In the genomic region with DNA sequence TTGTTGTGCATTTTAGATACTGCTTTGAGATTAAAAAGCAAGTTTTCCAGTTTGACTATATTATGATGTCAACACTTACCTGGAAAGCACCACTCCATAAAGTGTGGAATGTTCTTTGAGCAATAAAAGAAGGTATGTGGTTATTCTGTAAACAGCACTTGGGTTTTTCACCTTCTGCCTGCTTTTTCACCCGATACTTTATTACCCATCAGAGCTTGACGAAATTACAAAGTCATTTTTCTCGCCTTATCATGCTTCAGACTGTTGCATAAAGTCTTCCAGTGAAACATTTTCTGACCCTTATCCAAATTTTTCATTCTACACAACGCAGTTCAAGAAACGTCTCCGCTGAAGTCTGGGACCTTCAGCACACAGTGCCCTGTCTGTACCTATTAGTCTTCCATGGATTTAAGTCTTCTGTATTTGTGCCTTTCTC, we compare ENCODE assay signal across 11 cellular contexts. TPM values are rescaled to one million over a fixed set of nuclear protein-coding genes. Genes with fewer than 3 reads are reported as not detected.
DNase-seq lines count a peak whose midpoint lies in the region; ATAC-seq, FAIRE-seq and TF ChIP-seq lines count a peak whose summit lies in the region.
"Had no signal": no experiment of that assay in that cellular context is flagged by ENCODE, and none has a peak within 500 bp of the region (broad histone marks: within the 10 kb centered on the region; RNA-seq: fewer than 3 reads in every experiment).

No MANE protein-coding gene starts in this region.

- peaks cover 40% of the 10 kb centered on the region for H4K20me1 ChIP-seq in HepG2 (ENCODE audit: insufficient read depth, low read length)

- H3K27ac Mint-ChIP-seq in activated T-cell treated with anti-CD3 and anti-CD28 coated beads, Interleukin-2, amount 50 U/mL, for 24 hours = peak overlapping the region; percentile 16
- H3K27ac Mint-ChIP-seq in activated T-helper 2 cell treated with anti-CD3 and anti-CD28 coated beads, Interferon-gamma antibody, Interleukin-2, Interleukin-4, amounts not matched to agents 10 μg/mL and 5 μg/mL and 100 μg/mL, durations not matched to agents 14 hours and 24 hours and 36 hours = peak overlapping the region; percentile 78

- H3K4me3 Mint-ChIP-seq in activated T-cell treated with anti-CD3 and anti-CD28 coated beads, Interleukin-2, amount 50 U/mL, for 24 hours = no peak overlapping the region
- peak overlapping the region; percentile 11 for H3K4me3 Mint-ChIP-seq in activated T-helper 2 cell treated with anti-CD3 and anti-CD28 coated beads, Interferon-gamma antibody, Interleukin-2, Interleukin-4, amounts not matched to agents 10 μg/mL and 5 μg/mL and 100 μg/mL, durations not matched to agents 14 hours and 24 hours and 36 hours (ENCODE audit: low read depth)
- H3K4me3 Mint-ChIP-seq: H9 had no signal

- peaks cover 75% of the 10 kb centered on the region for H3K4me1 Mint-ChIP-seq in activated T-cell treated with anti-CD3 and anti-CD28 coated beads, Interleukin-2, amount 50 U/mL, for 24 hours (ENCODE audit: low read depth)
- peaks cover 67% of the 10 kb centered on the region for H3K4me1 Mint-ChIP-seq in activated T-helper 2 cell treated with anti-CD3 and anti-CD28 coated beads, Interferon-gamma antibody, Interleukin-2, Interleukin-4, amounts not matched to agents 10 μg/mL and 5 μg/mL and 100 μg/mL, durations not matched to agents 14 hours and 24 hours and 36 hours (ENCODE audit: low read depth)

- H3K27ac ChIP-seq in HepG2 (ENCODE audit: extremely low read length, insufficient read depth, low read length) (no peak overlapping the region), thoracic aorta (peak overlapping the region; percentile 52 to 68)

- DNase-seq in activated T-cell treated with anti-CD3 and anti-CD28 coated beads, Interleukin-2, amount 50 U/mL, for 24 hours = no peak
- no peak for DNase-seq in activated T-cell treated with anti-CD3 and anti-CD28 coated beads, Interleukin-2, amount 50 U/mL, for 48 hours
- DNase-seq in activated T-helper 2 cell treated with anti-CD3 and anti-CD28 coated beads, Interferon-gamma antibody, Interleukin-2, Interleukin-4, amounts not matched to agents 10 μg/mL and 5 μg/mL and 100 μg/mL, durations not matched to agents 14 hours and 24 hours and 36 hours (ENCODE audit: low spot score) = no peak
- no peak for DNase-seq in HepG2 (ENCODE audit: low spot score)
- no peak for DNase-seq in thoracic aorta (ENCODE audit: low spot score)
- DNase-seq in head of caudate nucleus = no peak
- no peak for DNase-seq in SKM-1 (lab: John Stamatoyannopoulos, UW; ENCODE audit: unreplicated experiment)
- DNase-seq: activated CD4-positive, alpha-beta T cell treated with anti-CD3 and anti-CD28 coated beads for 1 hour; H9 had no signal

- no TSS peak for BruUV-seq in HepG2 (replicated peaks; lab: Mats Ljungman, UMichigan)

- POLR2A ChIA-PET in HepG2 (lab: Yijun Ruan, JAX) = interaction anchor here (1.3 kb wide), 1 partner anchor 24 kb away, joined by 7 read pairs; no protein-coding TSS in a partner anchor

- H3K27me3 ChIP-seq in HepG2 (ENCODE audit: control insufficient read depth in 1 of 2, insufficient read depth in 2 of 2, low read length in 2 of 2) (no peaks in the 10 kb centered on the region), thoracic aorta (replicated peaks; ENCODE audit: insufficient read depth) (no peaks in the 10 kb centered on the region)

- H3K9me3 Mint-ChIP-seq in activated T-cell treated with anti-CD3 and anti-CD28 coated beads, Interleukin-2, amount 50 U/mL, for 24 hours = no peaks in the 10 kb centered on the region
- H3K9me3 Mint-ChIP-seq in activated T-helper 2 cell treated with anti-CD3 and anti-CD28 coated beads, Interferon-gamma antibody, Interleukin-2, Interleukin-4, amounts not matched to agents 10 μg/mL and 5 μg/mL and 100 μg/mL, durations not matched to agents 14 hours and 24 hours and 36 hours = no peaks in the 10 kb centered on the region
- H3K9me3 Mint-ChIP-seq: H9 had no signal

- in situ Hi-C loops in HepG2 (cut with HindIII; ENCODE audit: extremely low pct_ligation_motif_present, low pct_unique_long_range_greater_than_20kb) = no loop called here

- no peak for FAIRE-seq in HepG2 (lab: Jason Lieb, UNC)
- FAIRE-seq: urothelium cell line had no signal

- H3K4me3 ChIP-seq in HepG2 (replicated peaks in 1 of 3; ENCODE audit: insufficient read depth in 1 of 3, low read depth in 2 of 3, low read length in 3 of 3) (no peak overlapping the region; a peak in 1 of 6 replicates), thoracic aorta (peak overlapping the region; percentile 46)

- H2AFZ ChIP-seq in HepG2 (ENCODE audit: low read length) = no peak overlapping the region

- ATAC-seq in HepG2 (peak; percentile 14; the same call in 2 of the 3 replicates), thoracic aorta (ENCODE audit: insufficient number of reproducible peaks, low FRiP score, low read depth) (no peak), HG03442 (IDR thresholded peaks at IDR 0.05; ENCODE audit: unreplicated experiment) (no peak)

- TF ChIP-seq RAD21 in HepG2 (CRISPR knock-in tag; IDR thresholded peaks at IDR 0.05) = no peak

- CTCF ChIA-PET in HepG2 (lab: Yijun Ruan, JAX; ENCODE audit: low intra/inter-chr PET ratio, low total read pairs) = no interaction called here

- H3K36me3 Mint-ChIP-seq in activated T-cell treated with anti-CD3 and anti-CD28 coated beads, Interleukin-2, amount 50 U/mL, for 24 hours (ENCODE audit: low read depth) = peaks cover 77% of the 10 kb centered on the region
- peaks cover 74% of the 10 kb centered on the region for H3K36me3 Mint-ChIP-seq in activated T-helper 2 cell treated with anti-CD3 and anti-CD28 coated beads, Interferon-gamma antibody, Interleukin-2, Interleukin-4, amounts not matched to agents 10 μg/mL and 5 μg/mL and 100 μg/mL, durations not matched to agents 14 hours and 24 hours and 36 hours (ENCODE audit: low read depth)

- no peak for TF ChIP-seq POLR2A in HepG2 (IDR thresholded peaks at IDR 0.05; ENCODE audit: insufficient read depth in 1 of 2, low read depth in 2 of 2, low read length in 2 of 2)

- H3K9me3 ChIP-seq in HepG2 (ENCODE audit: low read length) (no peaks in the 10 kb centered on the region), thoracic aorta (no peaks in the 10 kb centered on the region)

- peak overlapping the region; percentile 65 for H3K4me2 ChIP-seq in HepG2 (ENCODE audit: low read depth, low read length)

- H3K36me3 ChIP-seq in HepG2 (replicated peaks in 1 of 2; ENCODE audit: control insufficient read depth in 1 of 2, insufficient read depth in 2 of 2, low read length in 2 of 2) = peaks cover 5% of the 10 kb centered on the region in 2 experiments; a peak in 2 of 5 replicates
- no peaks in the 10 kb centered on the region for H3K36me3 ChIP-seq in thoracic aorta

- H3K9ac ChIP-seq in HepG2 (ENCODE audit: insufficient read depth, low read depth, low read length) = no peak overlapping the region

- no peaks in the 10 kb centered on the region for H3K27me3 Mint-ChIP-seq in activated T-cell treated with anti-CD3 and anti-CD28 coated beads, Interleukin-2, amount 50 U/mL, for 24 hours
- H3K27me3 Mint-ChIP-seq in activated T-helper 2 cell treated with anti-CD3 and anti-CD28 coated beads, Interferon-gamma antibody, Interleukin-2, Interleukin-4, amounts not matched to agents 10 μg/mL and 5 μg/mL and 100 μg/mL, durations not matched to agents 14 hours and 24 hours and 36 hours (ENCODE audit: low read depth) = no peaks in the 10 kb centered on the region

- H3K79me2 ChIP-seq in HepG2 (ENCODE audit: insufficient read depth, low read length) = peaks cover 40% of the 10 kb centered on the region

- TF ChIP-seq CTCF in HepG2 (CRISPR knock-in tag; IDR thresholded peaks at IDR 0.05) (no peak), thoracic aorta (IDR thresholded peaks at IDR 0.05) (no peak)

- WGBS in HepG2 (ENCODE audit: low lambda C conversion rate) = 82% methylated on average over 6 of the region's 6 CpGs

- H3K4me1 ChIP-seq in HepG2 (ENCODE audit: insufficient read depth, low read length) = peaks cover 50% of the 10 kb centered on the region
- H3K4me1 ChIP-seq in thoracic aorta (ENCODE audit: control insufficient read depth in 1 of 2, low read depth in 2 of 2) = peaks cover 37 to 43% of the 10 kb centered on the region in 2 donors

- intact Hi-C loops in activated T-helper 2 cell treated with anti-CD3 and anti-CD28 coated beads, Interferon-gamma antibody, Interleukin-2, Interleukin-4, amounts not matched to agents 10 μg/mL and 5 μg/mL and 100 μg/mL, durations not matched to agents 14 hours and 24 hours and 36 hours (cut with micrococcal nuclease) = loop anchor here (5.0 kb wide), 1 partner anchor 34 kb away; no protein-coding TSS in a partner anchor
- intact Hi-C loops in HepG2 (cut with micrococcal nuclease; ENCODE audit: unreplicated experiment) (loop anchor here (2.0 kb wide), 2 partner anchors 25 kb away; partner anchors contain the start of gene CAB39), head of caudate nucleus (cut with DNase I) (no loop called here)

- TF ChIP-seq EP300 in HepG2 (IDR thresholded peaks at IDR 0.05; ENCODE audit: low read depth in 2 of 2, low read length in 2 of 2) (no peak), HepG2 (CRISPR knock-in tag; IDR thresholded peaks at IDR 0.05; ENCODE audit: borderline replicate concordance) (no peak)

RNA-seq across cellular contexts. Expression of gene CAB39, which starts 25.2 kb away (rescaled TPM):
- 173 and 176 TPM in 2 replicates for total RNA-seq in activated T-helper 2 cell treated with anti-CD3 and anti-CD28 coated beads, Interferon-gamma antibody, Interleukin-2, Interleukin-4, amounts not matched to agents 10 μg/mL and 5 μg/mL and 100 μg/mL, durations not matched to agents 14 hours and 24 hours and 36 hours
- total RNA-seq in HepG2 (2016; rRNA removed; fragmentation: Illumina TruSeq; extraction: Trizol) = 45.3 and 59.5 TPM in 2 replicates
- 9.2 and 9.7 TPM in 2 replicates for total RNA-seq in HepG2 (2016; cell fraction: cytosol; rRNA removed; fragmentation: Illumina TruSeq; extraction: Trizol; ENCODE audit: low read depth)
- 46.6 and 55.2 TPM in 2 replicates for total RNA-seq in HepG2 (2016; cell fraction: insoluble cytoplasmic fraction; rRNA removed; fragmentation: Illumina TruSeq; extraction: Trizol)
- 21.6 and 23.9 TPM in 2 replicates for total RNA-seq in HepG2 (2016; cell fraction: membrane; rRNA removed; fragmentation: Illumina TruSeq; extraction: Trizol)
- 33.9 and 39.0 TPM in 2 replicates for total RNA-seq in HepG2 (2016; cell fraction: nucleus; rRNA removed; fragmentation: Illumina TruSeq; extraction: Trizol)
- polyA plus RNA-seq in HepG2 (2011; rRNA removed) = 18.8 and 19.3 TPM in 2 replicates
- 8.2 and 15.0 TPM in 2 replicates for polyA plus RNA-seq in HepG2 (2011; cell fraction: cytosol; rRNA removed)
- 10.7 and 15.8 TPM in 2 replicates for polyA plus RNA-seq in HepG2 (2011; cell fraction: nucleus; rRNA removed)
- 26.1 and 26.8 TPM in 2 replicates for polyA plus RNA-seq in HepG2 (2012)
- polyA plus RNA-seq in HepG2 (2016; cell fraction: cytosol; fragmentation: Illumina TruSeq; extraction: Trizol; ENCODE audit: low read depth) = 2.2 and 2.5 TPM in 2 replicates
- polyA plus RNA-seq in HepG2 (2016; cell fraction: insoluble cytoplasmic fraction; fragmentation: Illumina TruSeq; extraction: Trizol; ENCODE audit: low read depth) = 44.1 and 46.7 TPM in 2 replicates
- 10.7 and 11.2 TPM in 2 replicates for polyA plus RNA-seq in HepG2 (2016; cell fraction: membrane; fragmentation: Illumina TruSeq; extraction: Trizol; ENCODE audit: low read depth)
- polyA plus RNA-seq in HepG2 (2016; cell fraction: nucleus; fragmentation: Illumina TruSeq; extraction: Trizol; ENCODE audit: insufficient read depth, low read depth) = 30.1 and 35.6 TPM in 2 replicates
- polyA minus RNA-seq in HepG2 (2011; rRNA and poly(A)+ RNA removed; ENCODE audit: low replicate concordance) = 20.0 and 27.9 TPM in 2 replicates
- polyA minus RNA-seq in HepG2 (2011; cell fraction: cytosol; rRNA and poly(A)+ RNA removed) = 24.9 and 29.5 TPM in 2 replicates
- polyA minus RNA-seq in HepG2 (2011; cell fraction: nucleus; rRNA and poly(A)+ RNA removed) = 29.0 and 50.4 TPM in 2 replicates
- 100 to 1,000 TPM in 1 of 2 donors, 10 to 100 TPM in 1; 83.1 to 103 TPM for total RNA-seq in thoracic aorta
